3 cellular contexts compared by ENCODE assay signal in the genomic region with DNA sequence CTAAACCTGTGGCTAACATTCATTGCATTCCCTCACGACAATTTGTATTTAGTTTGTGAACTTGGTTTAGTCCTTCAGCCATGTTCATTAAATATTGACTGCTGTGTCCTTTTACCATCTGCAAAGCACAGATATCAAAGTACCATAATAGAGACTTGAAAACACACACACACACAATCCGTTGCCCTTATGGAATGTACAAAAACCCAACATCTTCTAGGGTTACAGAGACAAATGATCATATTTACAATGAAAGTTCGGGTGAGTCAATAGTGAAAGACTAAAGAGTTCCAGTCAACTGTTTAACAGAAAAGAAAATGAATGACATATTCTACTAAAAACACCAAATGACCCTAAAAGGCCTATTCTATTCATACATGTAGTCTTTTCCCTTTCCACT.
TF ChIP-seq lines count a peak whose summit lies in the region.

No MANE protein-coding gene starts in this region.

TF ChIP-seq in IMR-90, 13 proteins besides CTCF, POLR2A, EP300 and RAD21:
- TF ChIP-seq, protein P1, sequence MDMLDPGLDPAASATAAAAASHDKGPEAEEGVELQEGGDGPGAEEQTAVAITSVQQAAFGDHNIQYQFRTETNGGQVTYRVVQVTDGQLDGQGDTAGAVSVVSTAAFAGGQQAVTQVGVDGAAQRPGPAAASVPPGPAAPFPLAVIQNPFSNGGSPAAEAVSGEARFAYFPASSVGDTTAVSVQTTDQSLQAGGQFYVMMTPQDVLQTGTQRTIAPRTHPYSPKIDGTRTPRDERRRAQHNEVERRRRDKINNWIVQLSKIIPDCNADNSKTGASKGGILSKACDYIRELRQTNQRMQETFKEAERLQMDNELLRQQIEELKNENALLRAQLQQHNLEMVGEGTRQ (IDR thresholded peaks at IDR 0.05; ENCODE audit: low read depth, low read length) = no peak
- TF ChIP-seq BHLHE40 (IDR thresholded peaks at IDR 0.05; ENCODE audit: low read depth, low read length) (no peak), MAZ (IDR thresholded peaks at IDR 0.05; ENCODE audit: borderline replicate concordance, low read depth, low read length) (no peak), NFE2L2 (IDR thresholded peaks at IDR 0.05; ENCODE audit: low read depth, low read length) (no peak), RCOR1 (IDR thresholded peaks at IDR 0.05; ENCODE audit: insufficient replicate concordance, low read length) (no peak), MAFK (IDR thresholded peaks at IDR 0.05; ENCODE audit: low read depth, low read length) (no peak), MXI1 (IDR thresholded peaks at IDR 0.05; ENCODE audit: borderline replicate concordance, low read depth, low read length) (no peak), CHD1 (IDR thresholded peaks at IDR 0.05; ENCODE audit: low read depth, low read length) (no peak), RFX5 (IDR thresholded peaks at IDR 0.05; ENCODE audit: low read depth, low read length) (no peak), CEBPB (IDR thresholded peaks at IDR 0.05; ENCODE audit: low read depth, low read length) (no peak), FOS (IDR thresholded peaks at IDR 0.05; ENCODE audit: low read depth, low read length) (no peak), SMC3 (IDR thresholded peaks at IDR 0.05; ENCODE audit: low read depth, low read length) (no peak)
- TF ChIP-seq, protein P2, sequence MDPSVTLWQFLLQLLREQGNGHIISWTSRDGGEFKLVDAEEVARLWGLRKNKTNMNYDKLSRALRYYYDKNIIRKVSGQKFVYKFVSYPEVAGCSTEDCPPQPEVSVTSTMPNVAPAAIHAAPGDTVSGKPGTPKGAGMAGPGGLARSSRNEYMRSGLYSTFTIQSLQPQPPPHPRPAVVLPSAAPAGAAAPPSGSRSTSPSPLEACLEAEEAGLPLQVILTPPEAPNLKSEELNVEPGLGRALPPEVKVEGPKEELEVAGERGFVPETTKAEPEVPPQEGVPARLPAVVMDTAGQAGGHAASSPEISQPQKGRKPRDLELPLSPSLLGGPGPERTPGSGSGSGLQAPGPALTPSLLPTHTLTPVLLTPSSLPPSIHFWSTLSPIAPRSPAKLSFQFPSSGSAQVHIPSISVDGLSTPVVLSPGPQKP (IDR thresholded peaks at IDR 0.05; ENCODE audit: borderline replicate concordance, low read depth, low read length) = no peak
TF ChIP-seq in IMR-90: peak in this region for 0.

TF ChIP-seq in GM12878, 131 proteins besides CTCF, POLR2A, EP300 and RAD21:
- no peak for TF ChIP-seq POLR2AphosphoS5 (IDR thresholded peaks at IDR 0.05; ENCODE audit: low read length)
- no peak for TF ChIP-seq PAX5 (IDR thresholded peaks at IDR 0.05; ENCODE audit: borderline replicate concordance, low read depth, low read length)
- TF ChIP-seq, protein P3, sequence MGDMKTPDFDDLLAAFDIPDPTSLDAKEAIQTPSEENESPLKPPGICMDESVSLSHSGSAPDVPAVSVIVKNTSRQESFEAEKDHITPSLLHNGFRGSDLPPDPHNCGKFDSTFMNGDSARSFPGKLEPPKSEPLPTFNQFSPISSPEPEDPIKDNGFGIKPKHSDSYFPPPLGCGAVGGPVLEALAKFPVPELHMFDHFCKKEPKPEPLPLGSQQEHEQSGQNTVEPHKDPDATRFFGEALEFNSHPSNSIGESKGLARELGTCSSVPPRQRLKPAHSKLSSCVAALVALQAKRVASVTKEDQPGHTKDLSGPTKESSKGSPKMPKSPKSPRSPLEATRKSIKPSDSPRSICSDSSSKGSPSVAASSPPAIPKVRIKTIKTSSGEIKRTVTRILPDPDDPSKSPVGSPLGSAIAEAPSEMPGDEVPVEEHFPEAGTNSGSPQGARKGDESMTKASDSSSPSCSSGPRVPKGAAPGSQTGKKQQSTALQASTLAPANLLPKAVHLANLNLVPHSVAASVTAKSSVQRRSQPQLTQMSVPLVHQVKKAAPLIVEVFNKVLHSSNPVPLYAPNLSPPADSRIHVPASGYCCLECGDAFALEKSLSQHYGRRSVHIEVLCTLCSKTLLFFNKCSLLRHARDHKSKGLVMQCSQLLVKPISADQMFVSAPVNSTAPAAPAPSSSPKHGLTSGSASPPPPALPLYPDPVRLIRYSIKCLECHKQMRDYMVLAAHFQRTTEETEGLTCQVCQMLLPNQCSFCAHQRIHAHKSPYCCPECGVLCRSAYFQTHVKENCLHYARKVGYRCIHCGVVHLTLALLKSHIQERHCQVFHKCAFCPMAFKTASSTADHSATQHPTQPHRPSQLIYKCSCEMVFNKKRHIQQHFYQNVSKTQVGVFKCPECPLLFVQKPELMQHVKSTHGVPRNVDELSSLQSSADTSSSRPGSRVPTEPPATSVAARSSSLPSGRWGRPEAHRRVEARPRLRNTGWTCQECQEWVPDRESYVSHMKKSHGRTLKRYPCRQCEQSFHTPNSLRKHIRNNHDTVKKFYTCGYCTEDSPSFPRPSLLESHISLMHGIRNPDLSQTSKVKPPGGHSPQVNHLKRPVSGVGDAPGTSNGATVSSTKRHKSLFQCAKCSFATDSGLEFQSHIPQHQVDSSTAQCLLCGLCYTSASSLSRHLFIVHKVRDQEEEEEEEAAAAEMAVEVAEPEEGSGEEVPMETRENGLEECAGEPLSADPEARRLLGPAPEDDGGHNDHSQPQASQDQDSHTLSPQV (IDR thresholded peaks at IDR 0.05) = no peak
- TF ChIP-seq, protein P4, sequence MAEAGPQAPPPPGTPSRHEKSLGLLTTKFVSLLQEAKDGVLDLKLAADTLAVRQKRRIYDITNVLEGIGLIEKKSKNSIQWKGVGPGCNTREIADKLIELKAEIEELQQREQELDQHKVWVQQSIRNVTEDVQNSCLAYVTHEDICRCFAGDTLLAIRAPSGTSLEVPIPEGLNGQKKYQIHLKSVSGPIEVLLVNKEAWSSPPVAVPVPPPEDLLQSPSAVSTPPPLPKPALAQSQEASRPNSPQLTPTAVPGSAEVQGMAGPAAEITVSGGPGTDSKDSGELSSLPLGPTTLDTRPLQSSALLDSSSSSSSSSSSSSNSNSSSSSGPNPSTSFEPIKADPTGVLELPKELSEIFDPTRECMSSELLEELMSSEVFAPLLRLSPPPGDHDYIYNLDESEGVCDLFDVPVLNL (IDR thresholded peaks at IDR 0.05; ENCODE audit: low read depth, low read length) = no peak
- TF ChIP-seq SUZ12 (IDR thresholded peaks at IDR 0.05; ENCODE audit: unreplicated experiment) = no peak
- TF ChIP-seq SREBF2 (IDR thresholded peaks at IDR 0.05; ENCODE audit: low read length) = no peak
- TF ChIP-seq ZBED1 (IDR thresholded peaks at IDR 0.05; ENCODE audit: borderline replicate concordance) = no peak
- TF ChIP-seq STAT1 (conservative IDR thresholded peaks at IDR 0.05) = no peak
- no peak for TF ChIP-seq NFXL1 (IDR thresholded peaks at IDR 0.05; ENCODE audit: borderline replicate concordance)
- no peak for TF ChIP-seq SMAD5 (IDR thresholded peaks at IDR 0.05; ENCODE audit: low read depth)

TF ChIP-seq in HepG2, 621 proteins besides CTCF, POLR2A, EP300 and RAD21:
- TF ChIP-seq RFXANK (CRISPR knock-in tag; IDR thresholded peaks at IDR 0.05) = no peak
- no peak for TF ChIP-seq KDM6A (CRISPR knock-in tag; IDR thresholded peaks at IDR 0.05; ENCODE audit: low read depth)
- no peak for TF ChIP-seq SALL2 (CRISPR knock-in tag; IDR thresholded peaks at IDR 0.05)
- no peak for TF ChIP-seq CEBPG (CRISPR knock-in tag; IDR thresholded peaks at IDR 0.05)
- TF ChIP-seq, protein P5, sequence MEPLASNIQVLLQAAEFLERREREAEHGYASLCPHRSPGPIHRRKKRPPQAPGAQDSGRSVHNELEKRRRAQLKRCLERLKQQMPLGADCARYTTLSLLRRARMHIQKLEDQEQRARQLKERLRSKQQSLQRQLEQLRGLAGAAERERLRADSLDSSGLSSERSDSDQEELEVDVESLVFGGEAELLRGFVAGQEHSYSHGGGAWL (CRISPR knock-in tag; IDR thresholded peaks at IDR 0.05) = no peak
- TF ChIP-seq, protein P6, sequence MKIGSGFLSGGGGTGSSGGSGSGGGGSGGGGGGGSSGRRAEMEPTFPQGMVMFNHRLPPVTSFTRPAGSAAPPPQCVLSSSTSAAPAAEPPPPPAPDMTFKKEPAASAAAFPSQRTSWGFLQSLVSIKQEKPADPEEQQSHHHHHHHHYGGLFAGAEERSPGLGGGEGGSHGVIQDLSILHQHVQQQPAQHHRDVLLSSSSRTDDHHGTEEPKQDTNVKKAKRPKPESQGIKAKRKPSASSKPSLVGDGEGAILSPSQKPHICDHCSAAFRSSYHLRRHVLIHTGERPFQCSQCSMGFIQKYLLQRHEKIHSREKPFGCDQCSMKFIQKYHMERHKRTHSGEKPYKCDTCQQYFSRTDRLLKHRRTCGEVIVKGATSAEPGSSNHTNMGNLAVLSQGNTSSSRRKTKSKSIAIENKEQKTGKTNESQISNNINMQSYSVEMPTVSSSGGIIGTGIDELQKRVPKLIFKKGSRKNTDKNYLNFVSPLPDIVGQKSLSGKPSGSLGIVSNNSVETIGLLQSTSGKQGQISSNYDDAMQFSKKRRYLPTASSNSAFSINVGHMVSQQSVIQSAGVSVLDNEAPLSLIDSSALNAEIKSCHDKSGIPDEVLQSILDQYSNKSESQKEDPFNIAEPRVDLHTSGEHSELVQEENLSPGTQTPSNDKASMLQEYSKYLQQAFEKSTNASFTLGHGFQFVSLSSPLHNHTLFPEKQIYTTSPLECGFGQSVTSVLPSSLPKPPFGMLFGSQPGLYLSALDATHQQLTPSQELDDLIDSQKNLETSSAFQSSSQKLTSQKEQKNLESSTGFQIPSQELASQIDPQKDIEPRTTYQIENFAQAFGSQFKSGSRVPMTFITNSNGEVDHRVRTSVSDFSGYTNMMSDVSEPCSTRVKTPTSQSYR (CRISPR knock-in tag; IDR thresholded peaks at IDR 0.05; ENCODE audit: borderline replicate concordance) = no peak
- TF ChIP-seq, protein P7, sequence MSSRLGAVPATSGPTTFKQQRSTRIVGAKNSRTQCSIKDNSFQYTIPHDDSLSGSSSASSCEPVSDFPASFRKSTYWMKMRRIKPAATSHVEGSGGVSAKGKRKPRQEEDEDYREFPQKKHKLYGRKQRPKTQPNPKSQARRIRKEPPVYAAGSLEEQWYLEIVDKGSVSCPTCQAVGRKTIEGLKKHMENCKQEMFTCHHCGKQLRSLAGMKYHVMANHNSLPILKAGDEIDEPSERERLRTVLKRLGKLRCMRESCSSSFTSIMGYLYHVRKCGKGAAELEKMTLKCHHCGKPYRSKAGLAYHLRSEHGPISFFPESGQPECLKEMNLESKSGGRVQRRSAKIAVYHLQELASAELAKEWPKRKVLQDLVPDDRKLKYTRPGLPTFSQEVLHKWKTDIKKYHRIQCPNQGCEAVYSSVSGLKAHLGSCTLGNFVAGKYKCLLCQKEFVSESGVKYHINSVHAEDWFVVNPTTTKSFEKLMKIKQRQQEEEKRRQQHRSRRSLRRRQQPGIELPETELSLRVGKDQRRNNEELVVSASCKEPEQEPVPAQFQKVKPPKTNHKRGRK (CRISPR knock-in tag; IDR thresholded peaks at IDR 0.05) = no peak
- no peak for TF ChIP-seq AHR (CRISPR knock-in tag; IDR thresholded peaks at IDR 0.05)
- TF ChIP-seq, protein P8, sequence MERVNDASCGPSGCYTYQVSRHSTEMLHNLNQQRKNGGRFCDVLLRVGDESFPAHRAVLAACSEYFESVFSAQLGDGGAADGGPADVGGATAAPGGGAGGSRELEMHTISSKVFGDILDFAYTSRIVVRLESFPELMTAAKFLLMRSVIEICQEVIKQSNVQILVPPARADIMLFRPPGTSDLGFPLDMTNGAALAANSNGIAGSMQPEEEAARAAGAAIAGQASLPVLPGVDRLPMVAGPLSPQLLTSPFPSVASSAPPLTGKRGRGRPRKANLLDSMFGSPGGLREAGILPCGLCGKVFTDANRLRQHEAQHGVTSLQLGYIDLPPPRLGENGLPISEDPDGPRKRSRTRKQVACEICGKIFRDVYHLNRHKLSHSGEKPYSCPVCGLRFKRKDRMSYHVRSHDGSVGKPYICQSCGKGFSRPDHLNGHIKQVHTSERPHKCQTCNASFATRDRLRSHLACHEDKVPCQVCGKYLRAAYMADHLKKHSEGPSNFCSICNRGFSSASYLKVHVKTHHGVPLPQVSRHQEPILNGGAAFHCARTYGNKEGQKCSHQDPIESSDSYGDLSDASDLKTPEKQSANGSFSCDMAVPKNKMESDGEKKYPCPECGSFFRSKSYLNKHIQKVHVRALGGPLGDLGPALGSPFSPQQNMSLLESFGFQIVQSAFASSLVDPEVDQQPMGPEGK (CRISPR knock-in tag; IDR thresholded peaks at IDR 0.05) = no peak
- no peak for TF ChIP-seq TOE1 (CRISPR knock-in tag; IDR thresholded peaks at IDR 0.05)
- TF ChIP-seq ZFP41 (CRISPR knock-in tag; IDR thresholded peaks at IDR 0.05; ENCODE audit: borderline replicate concordance) = no peak
- TF ChIP-seq NFE2L2 (IDR thresholded peaks at IDR 0.05; ENCODE audit: low read length) = no peak
- no peak for TF ChIP-seq ISL2 (CRISPR knock-in tag; IDR thresholded peaks at IDR 0.05)
- TF ChIP-seq, protein P9, sequence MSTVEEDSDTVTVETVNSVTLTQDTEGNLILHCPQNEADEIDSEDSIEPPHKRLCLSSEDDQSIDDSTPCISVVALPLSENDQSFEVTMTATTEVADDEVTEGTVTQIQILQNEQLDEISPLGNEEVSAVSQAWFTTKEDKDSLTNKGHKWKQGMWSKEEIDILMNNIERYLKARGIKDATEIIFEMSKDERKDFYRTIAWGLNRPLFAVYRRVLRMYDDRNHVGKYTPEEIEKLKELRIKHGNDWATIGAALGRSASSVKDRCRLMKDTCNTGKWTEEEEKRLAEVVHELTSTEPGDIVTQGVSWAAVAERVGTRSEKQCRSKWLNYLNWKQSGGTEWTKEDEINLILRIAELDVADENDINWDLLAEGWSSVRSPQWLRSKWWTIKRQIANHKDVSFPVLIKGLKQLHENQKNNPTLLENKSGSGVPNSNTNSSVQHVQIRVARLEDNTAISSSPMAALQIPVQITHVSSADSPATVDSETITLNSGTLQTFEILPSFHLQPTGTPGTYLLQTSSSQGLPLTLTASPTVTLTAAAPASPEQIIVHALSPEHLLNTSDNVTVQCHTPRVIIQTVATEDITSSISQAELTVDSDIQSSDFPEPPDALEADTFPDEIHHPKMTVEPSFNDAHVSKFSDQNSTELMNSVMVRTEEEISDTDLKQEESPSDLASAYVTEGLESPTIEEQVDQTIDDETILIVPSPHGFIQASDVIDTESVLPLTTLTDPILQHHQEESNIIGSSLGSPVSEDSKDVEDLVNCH (CRISPR knock-in tag; IDR thresholded peaks at IDR 0.05) = no peak
- no peak for TF ChIP-seq NR3C1 (CRISPR knock-in tag; IDR thresholded peaks at IDR 0.05)
TF ChIP-seq in HepG2: peak in this region for 0.
